ENCODE assay signal across 23 cellular contexts in the genomic region with DNA sequence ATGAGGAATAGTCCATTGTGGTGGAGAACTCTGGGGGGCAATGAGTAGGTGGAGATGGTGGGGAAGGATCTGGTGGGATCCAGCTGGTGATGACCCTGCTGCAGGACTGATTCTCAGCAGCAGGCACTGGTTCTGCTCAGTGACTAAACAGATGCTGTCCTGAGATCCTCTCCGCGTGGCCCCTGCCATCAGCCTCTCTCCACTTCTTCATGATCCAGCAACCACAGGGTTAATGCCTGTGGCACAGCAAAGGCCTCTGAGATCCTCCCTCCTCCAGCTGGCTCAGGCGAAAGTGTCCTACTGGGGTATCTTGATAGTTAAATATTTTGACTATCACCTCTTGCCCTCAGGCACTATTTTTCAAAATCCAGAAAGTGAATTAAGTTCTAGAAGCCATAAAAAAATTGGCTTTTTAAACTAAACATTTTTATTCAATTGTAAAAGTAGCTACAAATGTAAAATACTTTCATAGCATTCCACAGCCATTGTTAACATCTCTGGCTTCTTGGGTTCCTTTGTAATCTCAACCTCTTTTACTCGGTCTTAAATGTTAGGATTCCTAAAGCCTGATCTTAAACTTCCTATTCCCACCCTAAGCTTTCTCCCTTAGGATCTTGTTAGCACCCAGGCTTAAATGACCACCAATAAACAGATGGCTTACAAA. TPM values are rescaled to one million over a fixed set of nuclear protein-coding genes. Genes with fewer than 3 reads are reported as not detected.
A peak's percentile ranks its signal among the peaks of the same experiment; 100 is the strongest.
DNase-seq lines count a peak whose midpoint lies in the region; ATAC-seq and TF ChIP-seq lines count a peak whose summit lies in the region.
"Had no signal": no experiment of that assay in that cellular context is flagged by ENCODE, and none has a peak within 500 bp of the region (broad histone marks: within the 10 kb centered on the region; RNA-seq: fewer than 3 reads in every experiment).

No MANE protein-coding gene starts in this region.

- H3K27ac ChIP-seq in HEK293 (ENCODE audit: extremely low read depth, low read depth, low read length): no peak overlapping the region
- H3K27ac ChIP-seq: epithelial cell of prostate, hepatocyte, HL-60, psoas muscle, thoracic aorta had no signal

- ATAC-seq in left lobe of liver (no peak), T-cell (replicated peaks in 1 of 4) (no peak)
- ATAC-seq: natural killer cell treated with Interleukin-12 subunit alpha and Interleukin-12 subunit beta and Interleukin-15 and Interleukin-18, amount 100 ng/mL, for 72 hours; psoas muscle had no signal

- H3K9me3 Mint-ChIP-seq in dendritic cell treated with granulocyte-macrophage colony-stimulating factor and Interleukin-4, amounts not matched to agents 40 ng/mL and 50 ng/mL, for 4 days: no peaks in the 10 kb centered on the region
- H3K9me3 Mint-ChIP-seq in nephron progenitor cell (no peaks in the 10 kb centered on the region), T-cell (no peaks in the 10 kb centered on the region)
- H3K9me3 Mint-ChIP-seq: activated CD4-positive, alpha-beta T cell treated with anti-CD3 and anti-CD28 coated beads, Interleukin-2, amount 10 ng/mL, durations not matched to agents 7 days and 5 days; natural killer cell treated with Interleukin-12 subunit alpha and Interleukin-12 subunit beta and Interleukin-15 and Interleukin-18, amount 100 ng/mL, for 72 hours had no signal

- H3K4me3 ChIP-seq in HEK293 (ENCODE audit: low read depth, low read length): no peak overlapping the region
- H3K4me3 ChIP-seq: hepatocyte, psoas muscle, thoracic aorta had no signal

- POLR2A ChIA-PET in HEK293 (lab: Yijun Ruan, JAX): no interaction called here
- POLR2A ChIA-PET in T-cell (lab: Charles Lee): no interaction called here

- H3K9me3 ChIP-seq in HEK293 (ENCODE audit: control insufficient read depth, insufficient read depth, low read depth, low read length): no peaks in the 10 kb centered on the region
- H3K9me3 ChIP-seq: psoas muscle, thoracic aorta had no signal

- DNase-seq in EH (ENCODE audit: low read depth) (peak; percentile 65), nephron progenitor cell (no peak), left lobe of liver (ENCODE audit: low spot score) (no peak), T-cell (no peak), SHP77 treated with DMSO at 0.1 percent for 48 hours (lab: John Stamatoyannopoulos, UW) (no peak)
- DNase-seq: activated CD4-positive, alpha-beta T cell treated with anti-CD3 and anti-CD28 coated beads, Interleukin-2, amount 10 ng/mL, durations not matched to agents 7 days and 5 days; activated CD8-positive, alpha-beta memory T cell treated with anti-CD3 and anti-CD28 coated beads, Interleukin-2, amount 50 U/mL, for 48 hours; activated gamma-delta T cell; amygdala; EL; foreskin melanocyte; NCI-H1436 treated with DMSO at 0.1 percent for 48 hours; NCI-H524 treated with DMSO at 0.1 percent for 48 hours; psoas muscle; stimulated activated CD4-positive, alpha-beta T cell treated with anti-CD3 and anti-CD28 coated beads, Interleukin-2, amount 100 ng/mL, for 24 hours; stimulated activated naive CD4-positive, alpha-beta T cell had no signal

- H3K4me1 ChIP-seq in HEK293 (ENCODE audit: control insufficient read depth, insufficient read depth, low read length): no peaks in the 10 kb centered on the region
- H3K4me1 ChIP-seq: psoas muscle had no signal

- H3K36me3 Mint-ChIP-seq in dendritic cell treated with granulocyte-macrophage colony-stimulating factor and Interleukin-4, amounts not matched to agents 40 ng/mL and 50 ng/mL, for 4 days (ENCODE audit: low read depth): no peaks in the 10 kb centered on the region
- no peaks in the 10 kb centered on the region for H3K36me3 Mint-ChIP-seq in nephron progenitor cell (ENCODE audit: low read depth)
- H3K36me3 Mint-ChIP-seq in T-cell: no peaks in the 10 kb centered on the region
- H3K36me3 Mint-ChIP-seq: natural killer cell treated with Interleukin-12 subunit alpha and Interleukin-12 subunit beta and Interleukin-15 and Interleukin-18, amount 100 ng/mL, for 72 hours had no signal

- TF ChIP-seq CTCF in HEK293 (tag by site-specific recombination; IDR thresholded peaks at IDR 0.05) (no peak), nephron progenitor cell (IDR thresholded peaks at IDR 0.05) (no peak)

- intact Hi-C loops in dendritic cell treated with granulocyte-macrophage colony-stimulating factor and Interleukin-4, amounts not matched to agents 40 ng/mL and 50 ng/mL, for 4 days (cut with micrococcal nuclease): no loop called here

- H3K4me1 Mint-ChIP-seq in dendritic cell treated with granulocyte-macrophage colony-stimulating factor and Interleukin-4, amounts not matched to agents 40 ng/mL and 50 ng/mL, for 4 days (ENCODE audit: low read depth): peaks cover 41% of the 10 kb centered on the region
- H3K4me1 Mint-ChIP-seq in nephron progenitor cell (peaks cover 43% of the 10 kb centered on the region), T-cell (peaks cover 26 to 44% (median 40%) of the 10 kb centered on the region in 3 donors)

- no peaks in the 10 kb centered on the region for H3K27me3 Mint-ChIP-seq in dendritic cell treated with granulocyte-macrophage colony-stimulating factor and Interleukin-4, amounts not matched to agents 40 ng/mL and 50 ng/mL, for 4 days
- peaks cover 5% of the 10 kb centered on the region for H3K27me3 Mint-ChIP-seq in nephron progenitor cell (ENCODE audit: low read depth, poor library complexity)
- peaks cover 26% of the 10 kb centered on the region in 2 donors for H3K27me3 Mint-ChIP-seq in T-cell

- no peak overlapping the region for H3K4me3 Mint-ChIP-seq in dendritic cell treated with granulocyte-macrophage colony-stimulating factor and Interleukin-4, amounts not matched to agents 40 ng/mL and 50 ng/mL, for 4 days
- H3K4me3 Mint-ChIP-seq in nephron progenitor cell: peak overlapping the region; percentile 38
- H3K4me3 Mint-ChIP-seq in T-cell: no peak overlapping the region
- H3K4me3 Mint-ChIP-seq: activated CD4-positive, alpha-beta T cell treated with anti-CD3 and anti-CD28 coated beads, Interleukin-2, amount 10 ng/mL, durations not matched to agents 7 days and 5 days; natural killer cell treated with Interleukin-12 subunit alpha and Interleukin-12 subunit beta and Interleukin-15 and Interleukin-18, amount 100 ng/mL, for 72 hours had no signal

- no peaks in the 10 kb centered on the region for H3K36me3 ChIP-seq in HEK293 (ENCODE audit: control insufficient read depth in 2 of 2, insufficient read depth in 1 of 2, low read length in 2 of 2)
- H3K36me3 ChIP-seq: thoracic aorta had no signal

- H3K27ac Mint-ChIP-seq in dendritic cell treated with granulocyte-macrophage colony-stimulating factor and Interleukin-4, amounts not matched to agents 40 ng/mL and 50 ng/mL, for 4 days: peak overlapping the region; percentile 16
- H3K27ac Mint-ChIP-seq in nephron progenitor cell (no peak overlapping the region), T-cell (peak overlapping the region in 1 of 2 donors; percentile 67)
- H3K27ac Mint-ChIP-seq: activated CD4-positive, alpha-beta T cell treated with anti-CD3 and anti-CD28 coated beads, Interleukin-2, amount 10 ng/mL, durations not matched to agents 7 days and 5 days; natural killer cell treated with Interleukin-12 subunit alpha and Interleukin-12 subunit beta and Interleukin-15 and Interleukin-18, amount 100 ng/mL, for 72 hours had no signal

- CTCF ChIA-PET in HEK293 (lab: Yijun Ruan, JAX): interaction anchor here (1.0 to 1.8 kb wide), 3 partner anchors 14 to 38 kb away, joined by 3 to 18 read pairs (median 4); no protein-coding TSS in a partner anchor
- CTCF ChIA-PET in T-cell (lab: Charles Lee): no interaction called here

TF ChIP-seq in HEK293, 187 proteins besides CTCF, POLR2A, EP300 and RAD21:
- no peak for TF ChIP-seq ZNF624 (tag by site-specific recombination; IDR thresholded peaks at IDR 0.05)
- TF ChIP-seq, protein P1, sequence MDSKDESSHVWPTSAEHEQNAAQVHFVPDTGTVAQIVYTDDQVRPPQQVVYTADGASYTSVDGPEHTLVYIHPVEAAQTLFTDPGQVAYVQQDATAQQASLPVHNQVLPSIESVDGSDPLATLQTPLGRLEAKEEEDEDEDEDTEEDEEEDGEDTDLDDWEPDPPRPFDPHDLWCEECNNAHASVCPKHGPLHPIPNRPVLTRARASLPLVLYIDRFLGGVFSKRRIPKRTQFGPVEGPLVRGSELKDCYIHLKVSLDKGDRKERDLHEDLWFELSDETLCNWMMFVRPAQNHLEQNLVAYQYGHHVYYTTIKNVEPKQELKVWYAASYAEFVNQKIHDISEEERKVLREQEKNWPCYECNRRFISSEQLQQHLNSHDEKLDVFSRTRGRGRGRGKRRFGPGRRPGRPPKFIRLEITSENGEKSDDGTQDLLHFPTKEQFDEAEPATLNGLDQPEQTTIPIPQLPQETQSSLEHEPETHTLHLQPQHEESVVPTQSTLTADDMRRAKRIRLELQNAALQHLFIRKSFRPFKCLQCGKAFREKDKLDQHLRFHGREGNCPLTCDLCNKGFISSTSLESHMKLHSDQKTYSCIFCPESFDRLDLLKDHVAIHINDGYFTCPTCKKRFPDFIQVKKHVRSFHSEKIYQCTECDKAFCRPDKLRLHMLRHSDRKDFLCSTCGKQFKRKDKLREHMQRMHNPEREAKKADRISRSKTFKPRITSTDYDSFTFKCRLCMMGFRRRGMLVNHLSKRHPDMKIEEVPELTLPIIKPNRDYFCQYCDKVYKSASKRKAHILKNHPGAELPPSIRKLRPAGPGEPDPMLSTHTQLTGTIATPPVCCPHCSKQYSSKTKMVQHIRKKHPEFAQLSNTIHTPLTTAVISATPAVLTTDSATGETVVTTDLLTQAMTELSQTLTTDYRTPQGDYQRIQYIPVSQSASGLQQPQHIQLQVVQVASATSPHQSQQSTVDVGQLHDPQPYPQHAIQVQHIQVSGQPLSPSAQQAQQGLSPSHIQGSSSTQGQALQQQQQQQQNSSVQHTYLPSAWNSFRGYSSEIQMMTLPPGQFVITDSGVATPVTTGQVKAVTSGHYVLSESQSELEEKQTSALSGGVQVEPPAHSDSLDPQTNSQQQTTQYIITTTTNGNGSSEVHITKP (tag by site-specific recombination; IDR thresholded peaks at IDR 0.05): peak; percentile 91

RNA-seq across cellular contexts. Expression of gene PLAU, which starts 13.1 kb away (rescaled TPM):
- total RNA-seq in left lobe of liver (0.50 TPM), T-cell (1 to 10 TPM in 2 of 5 donors, under 1 TPM in 1, not detected in 2; 0.63 to 1.1 (median 1.1) TPM)
- total RNA-seq: natural killer cell treated with Interleukin-12 subunit alpha and Interleukin-12 subunit beta and Interleukin-15 and Interleukin-18, amount 100 ng/mL, for 72 hours had no signal

RNA-seq across cellular contexts. Expression of gene CAMK2G, which starts 49.7 kb away (rescaled TPM):
- 11.1 TPM for total RNA-seq in left lobe of liver
- 10 to 100 TPM; 50.6 to 59.9 (median 55.5) TPM for total RNA-seq in T-cell
